1 cellular context compared by ENCODE assay signal in the genomic region with DNA sequence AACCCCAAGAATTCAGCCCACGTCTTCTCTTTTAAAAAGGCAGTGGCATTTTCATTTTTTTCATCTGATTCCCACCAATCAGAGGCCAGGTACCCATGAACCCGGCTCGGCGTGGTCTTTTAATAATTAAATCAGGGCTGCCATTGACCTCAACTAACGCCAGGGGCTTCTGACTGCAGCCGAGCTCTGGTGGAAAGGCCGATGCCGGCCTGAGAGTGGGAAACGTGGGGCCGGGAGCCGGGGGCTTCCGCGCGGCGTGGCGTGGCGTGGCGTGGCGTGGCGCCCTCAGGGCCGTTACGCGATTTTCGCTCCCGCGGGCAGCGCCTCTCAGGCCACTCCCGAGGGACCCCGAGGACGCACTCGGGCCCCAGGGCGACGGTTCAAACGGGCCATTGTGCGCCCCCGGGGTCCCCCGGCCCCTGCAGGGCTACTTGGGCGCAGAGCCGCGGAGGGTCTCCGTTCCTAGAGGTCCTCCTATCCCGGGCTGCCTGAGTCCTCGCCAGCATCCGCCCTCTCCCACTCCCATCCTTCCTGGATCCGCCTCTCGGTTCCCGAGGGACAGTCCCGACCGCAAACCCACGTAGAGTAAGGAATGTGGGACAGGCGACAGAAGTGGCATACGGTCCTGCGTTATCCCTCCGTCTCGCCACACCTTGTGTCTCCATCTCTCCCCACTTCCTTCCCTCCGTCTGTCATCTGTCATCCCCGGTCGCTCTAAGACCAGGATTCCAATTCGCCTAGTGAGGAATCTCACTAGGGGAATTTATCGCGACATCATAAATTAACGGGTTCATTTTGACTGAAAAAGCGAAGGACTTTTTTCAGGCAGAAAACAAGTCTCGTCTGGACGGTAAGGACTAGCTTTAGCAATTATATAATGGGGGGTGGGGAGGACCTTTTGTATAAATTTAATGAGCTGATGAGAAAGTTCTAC.
TF ChIP-seq lines count a peak whose summit lies in the region.

No MANE protein-coding gene starts in this region.

TF ChIP-seq in HepG2, 621 proteins besides CTCF, POLR2A, EP300 and RAD21 (continued from another document and continues in another):
- peak; percentile 58 for TF ChIP-seq THRA (CRISPR knock-in tag; IDR thresholded peaks at IDR 0.05; ENCODE audit: borderline replicate concordance)
- TF ChIP-seq ZNF772 (CRISPR knock-in tag; IDR thresholded peaks at IDR 0.05): 0 out of 2 replicates have a peak, but pooled peaks have one; percentile 54
- no peak for TF ChIP-seq ZXDC (CRISPR knock-in tag; IDR thresholded peaks at IDR 0.05)
- TF ChIP-seq RORA (CRISPR knock-in tag; IDR thresholded peaks at IDR 0.05): no peak
- no peak for TF ChIP-seq REXO4 (CRISPR knock-in tag; IDR thresholded peaks at IDR 0.05; ENCODE audit: borderline replicate concordance)
- TF ChIP-seq HNRNPK (IDR thresholded peaks at IDR 0.05; ENCODE audit: low read depth, low read length, poor library complexity, severe bottlenecking): no peak
- TF ChIP-seq ARNT2 (CRISPR knock-in tag; IDR thresholded peaks at IDR 0.05; ENCODE audit: low read depth): no peak; the same call in 1 of the 2 replicates
- TF ChIP-seq, protein P1, sequence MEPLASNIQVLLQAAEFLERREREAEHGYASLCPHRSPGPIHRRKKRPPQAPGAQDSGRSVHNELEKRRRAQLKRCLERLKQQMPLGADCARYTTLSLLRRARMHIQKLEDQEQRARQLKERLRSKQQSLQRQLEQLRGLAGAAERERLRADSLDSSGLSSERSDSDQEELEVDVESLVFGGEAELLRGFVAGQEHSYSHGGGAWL (CRISPR knock-in tag; IDR thresholded peaks at IDR 0.05): peak; percentile 73
- TF ChIP-seq NFE2L2 (IDR thresholded peaks at IDR 0.05; ENCODE audit: low read length): no peak
- TF ChIP-seq SATB2 (CRISPR knock-in tag; IDR thresholded peaks at IDR 0.05): peak; percentile 50; the same call in 1 of the 2 replicates
- peak; percentile 42; the same call in 1 of the 2 replicates for TF ChIP-seq NFYC (CRISPR knock-in tag; IDR thresholded peaks at IDR 0.05)
- TF ChIP-seq, protein P2, sequence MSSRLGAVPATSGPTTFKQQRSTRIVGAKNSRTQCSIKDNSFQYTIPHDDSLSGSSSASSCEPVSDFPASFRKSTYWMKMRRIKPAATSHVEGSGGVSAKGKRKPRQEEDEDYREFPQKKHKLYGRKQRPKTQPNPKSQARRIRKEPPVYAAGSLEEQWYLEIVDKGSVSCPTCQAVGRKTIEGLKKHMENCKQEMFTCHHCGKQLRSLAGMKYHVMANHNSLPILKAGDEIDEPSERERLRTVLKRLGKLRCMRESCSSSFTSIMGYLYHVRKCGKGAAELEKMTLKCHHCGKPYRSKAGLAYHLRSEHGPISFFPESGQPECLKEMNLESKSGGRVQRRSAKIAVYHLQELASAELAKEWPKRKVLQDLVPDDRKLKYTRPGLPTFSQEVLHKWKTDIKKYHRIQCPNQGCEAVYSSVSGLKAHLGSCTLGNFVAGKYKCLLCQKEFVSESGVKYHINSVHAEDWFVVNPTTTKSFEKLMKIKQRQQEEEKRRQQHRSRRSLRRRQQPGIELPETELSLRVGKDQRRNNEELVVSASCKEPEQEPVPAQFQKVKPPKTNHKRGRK (CRISPR knock-in tag; IDR thresholded peaks at IDR 0.05): no peak
- no peak for TF ChIP-seq ISX (CRISPR knock-in tag; conservative IDR thresholded peaks at IDR 0.05)
- TF ChIP-seq MTF2 (CRISPR knock-in tag; IDR thresholded peaks at IDR 0.05; ENCODE audit: borderline replicate concordance): peak; percentile 90; the same call in 1 of the 2 replicates
- TF ChIP-seq, protein P3, sequence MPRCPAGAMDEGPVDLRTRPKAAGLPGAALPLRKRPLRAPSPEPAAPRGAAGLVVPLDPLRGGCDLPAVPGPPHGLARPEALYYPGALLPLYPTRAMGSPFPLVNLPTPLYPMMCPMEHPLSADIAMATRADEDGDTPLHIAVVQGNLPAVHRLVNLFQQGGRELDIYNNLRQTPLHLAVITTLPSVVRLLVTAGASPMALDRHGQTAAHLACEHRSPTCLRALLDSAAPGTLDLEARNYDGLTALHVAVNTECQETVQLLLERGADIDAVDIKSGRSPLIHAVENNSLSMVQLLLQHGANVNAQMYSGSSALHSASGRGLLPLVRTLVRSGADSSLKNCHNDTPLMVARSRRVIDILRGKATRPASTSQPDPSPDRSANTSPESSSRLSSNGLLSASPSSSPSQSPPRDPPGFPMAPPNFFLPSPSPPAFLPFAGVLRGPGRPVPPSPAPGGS (CRISPR knock-in tag; IDR thresholded peaks at IDR 0.05): peak; percentile 76
- TF ChIP-seq, protein P4, sequence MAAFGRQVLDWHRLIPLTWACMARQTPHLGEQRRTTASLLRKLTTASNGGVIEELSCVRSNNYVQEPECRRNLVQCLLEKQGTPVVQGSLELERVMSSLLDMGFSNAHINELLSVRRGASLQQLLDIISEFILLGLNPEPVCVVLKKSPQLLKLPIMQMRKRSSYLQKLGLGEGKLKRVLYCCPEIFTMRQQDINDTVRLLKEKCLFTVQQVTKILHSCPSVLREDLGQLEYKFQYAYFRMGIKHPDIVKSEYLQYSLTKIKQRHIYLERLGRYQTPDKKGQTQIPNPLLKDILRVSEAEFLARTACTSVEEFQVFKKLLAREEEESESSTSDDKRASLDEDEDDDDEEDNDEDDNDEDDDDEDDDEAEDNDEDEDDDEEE (CRISPR knock-in tag; IDR thresholded peaks at IDR 0.05): 0 out of 2 replicates have a peak, but pooled peaks have one; percentile 65
- peak; percentile 62; the same call in 1 of the 2 replicates for TF ChIP-seq CREBL2 (CRISPR knock-in tag; IDR thresholded peaks at IDR 0.05; ENCODE audit: borderline replicate concordance)
- no peak for TF ChIP-seq NFIB (CRISPR knock-in tag; IDR thresholded peaks at IDR 0.05; ENCODE audit: borderline replicate concordance)
- no peak for TF ChIP-seq GZF1 (CRISPR knock-in tag; IDR thresholded peaks at IDR 0.05)
- no peak for TF ChIP-seq CHD4 (IDR thresholded peaks at IDR 0.05; ENCODE audit: borderline replicate concordance, low read length)
- no peak for TF ChIP-seq NFE2 (CRISPR knock-in tag; IDR thresholded peaks at IDR 0.05)
- TF ChIP-seq ZNF343 (CRISPR knock-in tag; IDR thresholded peaks at IDR 0.05): no peak
- TF ChIP-seq SP4 (CRISPR knock-in tag; IDR thresholded peaks at IDR 0.05): peak; percentile 61; the same call in 1 of the 2 replicates
- TF ChIP-seq PHF8 (CRISPR knock-in tag; IDR thresholded peaks at IDR 0.05): peak; percentile 90
- TF ChIP-seq ELF1 (CRISPR knock-in tag; IDR thresholded peaks at IDR 0.05): no peak
- TF ChIP-seq HNF1A (IDR thresholded peaks at IDR 0.05; ENCODE audit: low read depth): no peak
- peak; percentile 57; the same call in 1 of the 2 replicates for TF ChIP-seq HNF1A (CRISPR knock-in tag; IDR thresholded peaks at IDR 0.05; ENCODE audit: borderline replicate concordance)
- no peak for TF ChIP-seq SRSF1 (optimal IDR thresholded peaks at IDR 0.05; ENCODE audit: low read depth, low read length)
- TF ChIP-seq, protein P5, sequence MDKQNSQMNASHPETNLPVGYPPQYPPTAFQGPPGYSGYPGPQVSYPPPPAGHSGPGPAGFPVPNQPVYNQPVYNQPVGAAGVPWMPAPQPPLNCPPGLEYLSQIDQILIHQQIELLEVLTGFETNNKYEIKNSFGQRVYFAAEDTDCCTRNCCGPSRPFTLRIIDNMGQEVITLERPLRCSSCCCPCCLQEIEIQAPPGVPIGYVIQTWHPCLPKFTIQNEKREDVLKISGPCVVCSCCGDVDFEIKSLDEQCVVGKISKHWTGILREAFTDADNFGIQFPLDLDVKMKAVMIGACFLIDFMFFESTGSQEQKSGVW (CRISPR knock-in tag; IDR thresholded peaks at IDR 0.05; ENCODE audit: borderline replicate concordance): no peak
- no peak; the same call in 1 of the 2 replicates for TF ChIP-seq REPIN1 (CRISPR knock-in tag; IDR thresholded peaks at IDR 0.05; ENCODE audit: borderline replicate concordance, low read depth)
- peak; percentile 76 for TF ChIP-seq ZFX (CRISPR knock-in tag; IDR thresholded peaks at IDR 0.05; ENCODE audit: low read depth)
- 0 out of 2 replicates have a peak, but pooled peaks have one; percentile 20 for TF ChIP-seq ZSCAN12 (CRISPR knock-in tag; IDR thresholded peaks at IDR 0.05)
- TF ChIP-seq CEBPB (IDR thresholded peaks at IDR 0.05; ENCODE audit: borderline replicate concordance, low read depth, low read length): no peak
- TF ChIP-seq HOXA3 (CRISPR knock-in tag; IDR thresholded peaks at IDR 0.05): no peak
- peak; percentile 58 for TF ChIP-seq TEAD3 (CRISPR knock-in tag; optimal IDR thresholded peaks at IDR 0.05; ENCODE audit: borderline replicate concordance)
- TF ChIP-seq GLI4 (CRISPR knock-in tag; IDR thresholded peaks at IDR 0.05; ENCODE audit: borderline replicate concordance): 0 out of 2 replicates have a peak, but pooled peaks have one; percentile 63
- no peak; the same call in 1 of the 2 replicates for TF ChIP-seq BORCS8-MEF2B (CRISPR knock-in tag; IDR thresholded peaks at IDR 0.05)
- peak; percentile 72; the same call in 1 of the 2 replicates for TF ChIP-seq ZMAT3 (CRISPR knock-in tag; conservative IDR thresholded peaks at IDR 0.05)
- 0 out of 2 replicates have a peak, but pooled peaks have one; percentile 25 for TF ChIP-seq KAT8 (CRISPR knock-in tag; IDR thresholded peaks at IDR 0.05)
- TF ChIP-seq CBX2 (IDR thresholded peaks at IDR 0.05; ENCODE audit: low read depth, low read length): no peak
- TF ChIP-seq CBX2 (CRISPR knock-in tag; IDR thresholded peaks at IDR 0.05; ENCODE audit: low read depth): no peak
- no peak for TF ChIP-seq TOPORS (CRISPR knock-in tag; IDR thresholded peaks at IDR 0.05)
- no peak for TF ChIP-seq SAFB2 (CRISPR knock-in tag; IDR thresholded peaks at IDR 0.05; ENCODE audit: borderline replicate concordance, low read depth)
- 0 out of 2 replicates have a peak, but pooled peaks have one; percentile 71 for TF ChIP-seq ZNF224 (CRISPR knock-in tag; IDR thresholded peaks at IDR 0.05)
- TF ChIP-seq ESRRA (CRISPR knock-in tag; IDR thresholded peaks at IDR 0.05; ENCODE audit: low read depth): peak; percentile 27; the same call in 1 of the 2 replicates
